ENCODE assay signal across 1 cellular context in the genomic region with DNA sequence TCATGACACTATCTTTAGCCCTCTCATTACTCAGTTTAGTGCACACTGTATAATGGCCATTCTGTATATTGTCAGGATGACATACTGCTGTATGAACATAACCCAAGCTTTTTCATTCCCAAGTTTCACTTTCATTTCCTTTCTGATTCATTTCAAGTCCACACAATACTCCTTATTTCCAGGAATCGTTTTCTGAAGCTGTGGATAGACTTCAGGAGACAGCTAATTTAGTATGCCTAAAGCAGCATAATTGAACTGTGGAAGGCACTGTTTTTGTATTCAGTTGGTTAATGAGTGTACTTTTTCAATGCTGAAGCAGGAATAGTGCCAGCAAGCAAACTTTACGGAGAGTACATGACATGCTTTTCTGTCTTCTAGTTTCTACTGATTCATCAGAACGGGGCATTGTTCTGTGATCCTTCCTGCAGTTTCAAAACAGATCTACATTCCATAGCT.
TF ChIP-seq lines count a peak whose summit lies in the region.

No MANE protein-coding gene starts in this region.

TF ChIP-seq in IMR-90, 13 proteins besides CTCF, POLR2A, EP300 and RAD21:
- TF ChIP-seq RCOR1 (IDR thresholded peaks at IDR 0.05; ENCODE audit: insufficient replicate concordance, low read length) (no peak), SMC3 (IDR thresholded peaks at IDR 0.05; ENCODE audit: low read depth, low read length) (no peak), RFX5 (IDR thresholded peaks at IDR 0.05; ENCODE audit: low read depth, low read length) (no peak), CHD1 (IDR thresholded peaks at IDR 0.05; ENCODE audit: low read depth, low read length) (no peak), CEBPB (IDR thresholded peaks at IDR 0.05; ENCODE audit: low read depth, low read length) (no peak), FOS (IDR thresholded peaks at IDR 0.05; ENCODE audit: low read depth, low read length) (no peak), MAZ (IDR thresholded peaks at IDR 0.05; ENCODE audit: borderline replicate concordance, low read depth, low read length) (no peak), BHLHE40 (IDR thresholded peaks at IDR 0.05; ENCODE audit: low read depth, low read length) (no peak), NFE2L2 (IDR thresholded peaks at IDR 0.05; ENCODE audit: low read depth, low read length) (no peak), MXI1 (IDR thresholded peaks at IDR 0.05; ENCODE audit: borderline replicate concordance, low read depth, low read length) (no peak), MAFK (IDR thresholded peaks at IDR 0.05; ENCODE audit: low read depth, low read length) (no peak)
- TF ChIP-seq, protein P1, sequence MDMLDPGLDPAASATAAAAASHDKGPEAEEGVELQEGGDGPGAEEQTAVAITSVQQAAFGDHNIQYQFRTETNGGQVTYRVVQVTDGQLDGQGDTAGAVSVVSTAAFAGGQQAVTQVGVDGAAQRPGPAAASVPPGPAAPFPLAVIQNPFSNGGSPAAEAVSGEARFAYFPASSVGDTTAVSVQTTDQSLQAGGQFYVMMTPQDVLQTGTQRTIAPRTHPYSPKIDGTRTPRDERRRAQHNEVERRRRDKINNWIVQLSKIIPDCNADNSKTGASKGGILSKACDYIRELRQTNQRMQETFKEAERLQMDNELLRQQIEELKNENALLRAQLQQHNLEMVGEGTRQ (IDR thresholded peaks at IDR 0.05; ENCODE audit: low read depth, low read length) = no peak
- TF ChIP-seq, protein P2, sequence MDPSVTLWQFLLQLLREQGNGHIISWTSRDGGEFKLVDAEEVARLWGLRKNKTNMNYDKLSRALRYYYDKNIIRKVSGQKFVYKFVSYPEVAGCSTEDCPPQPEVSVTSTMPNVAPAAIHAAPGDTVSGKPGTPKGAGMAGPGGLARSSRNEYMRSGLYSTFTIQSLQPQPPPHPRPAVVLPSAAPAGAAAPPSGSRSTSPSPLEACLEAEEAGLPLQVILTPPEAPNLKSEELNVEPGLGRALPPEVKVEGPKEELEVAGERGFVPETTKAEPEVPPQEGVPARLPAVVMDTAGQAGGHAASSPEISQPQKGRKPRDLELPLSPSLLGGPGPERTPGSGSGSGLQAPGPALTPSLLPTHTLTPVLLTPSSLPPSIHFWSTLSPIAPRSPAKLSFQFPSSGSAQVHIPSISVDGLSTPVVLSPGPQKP (IDR thresholded peaks at IDR 0.05; ENCODE audit: borderline replicate concordance, low read depth, low read length) = no peak
